11 cellular contexts compared by ENCODE assay signal in the genomic region with DNA sequence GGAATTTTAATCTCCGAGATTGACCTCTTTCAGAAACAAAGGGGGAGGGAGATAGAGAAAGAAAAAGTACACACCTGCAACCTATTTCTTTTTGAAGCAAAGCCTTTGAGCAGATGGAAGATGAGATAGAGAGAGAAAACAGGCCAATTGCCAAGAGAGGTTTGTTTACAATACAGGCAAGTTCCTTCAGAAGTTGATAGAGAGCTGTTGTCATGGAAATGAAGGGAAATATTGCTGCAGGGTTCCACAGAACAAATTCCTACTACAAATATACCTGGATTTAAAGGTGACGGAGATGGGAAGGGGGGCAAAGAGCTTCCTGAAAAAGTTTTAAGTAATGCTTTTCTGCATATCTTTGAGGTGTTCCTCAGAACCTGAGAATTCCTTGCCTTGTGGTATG.
DNase-seq lines count a peak whose midpoint lies in the region; ATAC-seq and TF ChIP-seq lines count a peak whose summit lies in the region.
"Had no signal": no experiment of that assay in that cellular context is flagged by ENCODE, and none has a peak within 500 bp of the region (broad histone marks: within the 10 kb centered on the region; RNA-seq: fewer than 3 reads in every experiment).

No MANE protein-coding gene starts in this region.

- H3K4me1 ChIP-seq in Loucy (ENCODE audit: insufficient read depth, low read length, poor library complexity, severe bottlenecking), result peaks cover 52% of the 10 kb centered on the region
- H3K4me1 ChIP-seq: BE2C had no signal

- no peaks in the 10 kb centered on the region for H3K9me3 ChIP-seq in Loucy (ENCODE audit: insufficient read depth, low read depth, low read length)
- H3K9me3 ChIP-seq: BE2C had no signal

- no peak overlapping the region for H3K9ac ChIP-seq in Loucy (ENCODE audit: low read depth, low read length, poor library complexity, severe bottlenecking)

- no peak overlapping the region for H3K27ac Mint-ChIP-seq in activated CD8-positive, alpha-beta memory T cell treated with anti-CD3 and anti-CD28 coated beads, Interleukin-2, amount 10 ng/mL, durations not matched to agents 7 days and 5 days
- H3K27ac Mint-ChIP-seq: T-helper 1 cell treated with Interleukin-12 subunit alpha and Interleukin-12 subunit beta and Interleukin-4 antibody, amounts not matched to agents 30 μg/mL and 1 μg/mL, for 36 hours had no signal

- no peaks in the 10 kb centered on the region for H3K9me3 Mint-ChIP-seq in activated CD8-positive, alpha-beta memory T cell treated with anti-CD3 and anti-CD28 coated beads, Interleukin-2, amount 10 ng/mL, durations not matched to agents 7 days and 5 days (ENCODE audit: low read depth)
- H3K9me3 Mint-ChIP-seq: T-helper 1 cell treated with Interleukin-12 subunit alpha and Interleukin-12 subunit beta and Interleukin-4 antibody, amounts not matched to agents 30 μg/mL and 1 μg/mL, for 36 hours had no signal

- no peaks in the 10 kb centered on the region for H3K79me2 ChIP-seq in Loucy (ENCODE audit: insufficient read depth, low read length)

- H3K27me3 Mint-ChIP-seq in activated CD8-positive, alpha-beta memory T cell treated with anti-CD3 and anti-CD28 coated beads, Interleukin-2, amount 10 ng/mL, durations not matched to agents 7 days and 5 days, result no peaks in the 10 kb centered on the region

- H3K4me1 Mint-ChIP-seq in activated CD8-positive, alpha-beta memory T cell treated with anti-CD3 and anti-CD28 coated beads, Interleukin-2, amount 10 ng/mL, durations not matched to agents 7 days and 5 days, result no peaks in the 10 kb centered on the region

- H3K4me3 Mint-ChIP-seq in activated CD8-positive, alpha-beta memory T cell treated with anti-CD3 and anti-CD28 coated beads, Interleukin-2, amount 10 ng/mL, durations not matched to agents 7 days and 5 days, result no peak overlapping the region
- H3K4me3 Mint-ChIP-seq: T-helper 1 cell treated with Interleukin-12 subunit alpha and Interleukin-12 subunit beta and Interleukin-4 antibody, amounts not matched to agents 30 μg/mL and 1 μg/mL, for 36 hours had no signal

- H3F3A ChIP-seq in Loucy (ENCODE audit: low read depth), result peaks cover 5% of the 10 kb centered on the region; the same call in 1 of the 2 replicates

- H3K4me3 ChIP-seq in Loucy (ENCODE audit: low read length, poor library complexity, severe bottlenecking), result no peak overlapping the region
- no peak overlapping the region for H3K4me3 ChIP-seq in choroid plexus epithelial cell (ENCODE audit: low read depth, low read length)

- no peaks in the 10 kb centered on the region for H4K20me1 ChIP-seq in Loucy (ENCODE audit: insufficient read depth, low read length, poor library complexity, severe bottlenecking)

- no peaks in the 10 kb centered on the region for H3K9me2 ChIP-seq in Loucy (replicated peaks; ENCODE audit: low read depth, low read length)

- no peak for ATAC-seq in activated CD8-positive, alpha-beta memory T cell treated with anti-CD3 and anti-CD28 coated beads, Interleukin-2, amount 10 ng/mL, durations not matched to agents 7 days and 5 days
- no peak for ATAC-seq in HG03521 (IDR thresholded peaks at IDR 0.05; ENCODE audit: unreplicated experiment)

- H3K36me3 ChIP-seq in Loucy (ENCODE audit: insufficient read depth, low read length), result no peaks in the 10 kb centered on the region
- H3K36me3 ChIP-seq: BE2C had no signal

- H3K27me3 ChIP-seq in Loucy (ENCODE audit: insufficient read depth, low read length, poor library complexity, severe bottlenecking), result no peaks in the 10 kb centered on the region
- H3K27me3 ChIP-seq: BE2C had no signal

- TF ChIP-seq CTCF in Loucy (conservative IDR thresholded peaks at IDR 0.05; ENCODE audit: low read length) (no peak), choroid plexus epithelial cell (conservative IDR thresholded peaks at IDR 0.05; ENCODE audit: low read depth, low read length) (no peak)

- H3K4me2 ChIP-seq in Loucy (ENCODE audit: low read depth, low read length, poor library complexity, severe bottlenecking), result peak overlapping the region; percentile 12

- H2AFZ ChIP-seq in Loucy (ENCODE audit: low read length), result peak overlapping the region; percentile 9; the same call in 1 of the 2 replicates

- DNase-seq in DMS153 (lab: John Stamatoyannopoulos, UW), result peak; percentile 53
- DNase-seq in choroid plexus epithelial cell (ENCODE audit: low read depth), result peak; percentile 72
- peak; percentile 13 to 76 for DNase-seq in lung microvascular endothelial cell (ENCODE audit: low read depth in 2 of 2)
- DNase-seq in NOMO-1 treated with dmso at 0.1 percent for 144 hours (lab: John Stamatoyannopoulos, UW; ENCODE audit: unreplicated experiment), result no peak
- no peak for DNase-seq in activated CD8-positive, alpha-beta memory T cell treated with anti-CD3 and anti-CD28 coated beads, Interleukin-2, amount 10 ng/mL, durations not matched to agents 7 days and 5 days
- DNase-seq in germinal center (ENCODE audit: low spot score), result no peak
- DNase-seq: BE2C; effector memory CD4-positive, alpha-beta T cell had no signal

- no peaks in the 10 kb centered on the region for H3K36me3 Mint-ChIP-seq in activated CD8-positive, alpha-beta memory T cell treated with anti-CD3 and anti-CD28 coated beads, Interleukin-2, amount 10 ng/mL, durations not matched to agents 7 days and 5 days

- CTCF ChIA-PET in activated CD8-positive, alpha-beta memory T cell treated with anti-CD3 and anti-CD28 coated beads, Interleukin-2, amount 10 ng/mL, durations not matched to agents 7 days and 5 days (lab: Charles Lee), result no interaction called here

Comparison
In these comparisons a context has a peak if more than half of its experiments do, and no peak if none do; other contexts are left out.
1. DNase-seq: peak in DMS153 (single experiment), choroid plexus epithelial cell (single experiment) and lung microvascular endothelial cell (2 of 2); none in NOMO-1 treated with dmso at 0.1 percent for 144 hours (single experiment), activated CD8-positive, alpha-beta memory T cell treated with anti-CD3 and anti-CD28 coated beads, Interleukin-2, amount 10 ng/mL, durations not matched to agents 7 days and 5 days (single experiment) and germinal center (single experiment).